In the genomic region with DNA sequence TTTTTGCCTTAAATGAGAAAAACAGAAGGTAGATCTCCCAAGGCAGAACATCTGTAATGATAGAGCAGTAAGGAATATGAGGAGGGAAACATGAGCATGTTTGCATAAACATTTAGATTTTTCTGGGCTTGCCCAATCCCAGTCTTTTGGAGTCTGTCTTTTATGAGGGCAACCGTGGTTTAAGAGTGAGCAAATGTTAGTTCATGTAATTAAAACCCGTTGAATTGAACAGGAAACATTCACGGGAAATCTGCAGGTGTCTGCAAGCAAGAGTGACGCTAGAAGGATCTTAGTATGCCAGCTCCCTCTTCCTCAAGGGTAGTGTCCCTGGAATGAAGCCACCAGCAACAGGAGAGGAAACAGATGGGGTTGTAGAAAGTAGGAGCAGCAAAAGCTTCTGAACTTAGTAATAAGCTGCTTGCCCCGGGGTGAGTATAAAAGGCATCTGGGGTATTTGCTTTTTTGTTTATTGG, we compare ENCODE assay signal across 8 cellular contexts.
DNase-seq lines count a peak whose midpoint lies in the region; ATAC-seq and TF ChIP-seq lines count a peak whose summit lies in the region.

No MANE protein-coding gene starts in this region.

- no peaks in the 10 kb centered on the region for H3K36me3 Mint-ChIP-seq in activated T-cell treated with anti-CD3 and anti-CD28 coated beads, Interleukin-2, amount 50 U/mL, for 24 hours (ENCODE audit: low read depth)
- H3K36me3 Mint-ChIP-seq in naive thymus-derived CD4-positive, alpha-beta T cell = peaks cover 0 to 4% (median 0%) of the 10 kb centered on the region in 5 donors

- peaks cover 43 to 57% of the 10 kb centered on the region in 2 donors for H3K4me1 ChIP-seq in naive thymus-derived CD4-positive, alpha-beta T cell (ENCODE audit: control insufficient read depth in 2 of 2, insufficient read depth in 2 of 2, low read length in 2 of 2)

- H3K27me3 ChIP-seq in naive thymus-derived CD4-positive, alpha-beta T cell (ENCODE audit: control insufficient read depth in 2 of 2, insufficient read depth in 2 of 2, low read length in 2 of 2) = no peaks in the 10 kb centered on the region

- H3K9me3 ChIP-seq in naive thymus-derived CD4-positive, alpha-beta T cell (ENCODE audit: control insufficient read depth in 2 of 3, low read length in 3 of 3) = no peaks in the 10 kb centered on the region

- H3K4me3 ChIP-seq in coronary artery = peak overlapping the region; percentile 40
- peak overlapping the region; percentile 40 for H3K4me3 ChIP-seq in naive thymus-derived CD4-positive, alpha-beta T cell (ENCODE audit: low read length)

- no peak for DNase-seq in activated T-cell treated with anti-CD3 and anti-CD28 coated beads, Interleukin-2, amount 50 U/mL, for 24 hours
- no peak for DNase-seq in activated T-cell treated with anti-CD3 and anti-CD28 coated beads for 4 hours
- DNase-seq in NCI-H748 (lab: John Stamatoyannopoulos, UW; ENCODE audit: unreplicated experiment) = peak; percentile 81
- DNase-seq in coronary artery (ENCODE audit: low spot score) = no peak
- DNase-seq in naive thymus-derived CD4-positive, alpha-beta T cell = peak in 4 of 9 donors; percentile 16 to 30 (median 18)
- DNase-seq in 8988T = no peak
- DNase-seq in HEK293T (ENCODE audit: extremely low spot score) = no peak

- POLR2A ChIA-PET in naive thymus-derived CD4-positive, alpha-beta T cell (lab: Charles Lee) = interaction anchor here (0.7 to 11.1 kb wide), 33 partner anchors 8 to 144 kb away, joined by 3 to 214 read pairs (median 9); a partner anchor contains a TSS
- POLR2A ChIA-PET in HEK293T (lab: Yijun Ruan, JAX) = interaction anchor here (0.6 to 2.9 kb wide), 7 partner anchors 10 to 249 kb away, joined by 3 to 14 read pairs (median 5); a partner anchor contains a TSS

- H3K4me3 Mint-ChIP-seq in activated T-cell treated with anti-CD3 and anti-CD28 coated beads, Interleukin-2, amount 50 U/mL, for 24 hours = peak overlapping the region; percentile 69
- peak overlapping the region; percentile 75 to 96 (median 86) for H3K4me3 Mint-ChIP-seq in naive thymus-derived CD4-positive, alpha-beta T cell

- peak overlapping the region; percentile 25 to 81 for H3K27ac ChIP-seq in coronary artery
- peak overlapping the region; percentile 74 for H3K27ac ChIP-seq in naive thymus-derived CD4-positive, alpha-beta T cell (ENCODE audit: low read depth, low read length)

- intact Hi-C loops in naive thymus-derived CD4-positive, alpha-beta T cell (cut with micrococcal nuclease) = loop anchor here (2.0 to 10.0 kb wide), 4 partner anchors 259 to 1890 kb away; a partner anchor contains a TSS

- no peaks in the 10 kb centered on the region for H3K9me3 Mint-ChIP-seq in activated T-cell treated with anti-CD3 and anti-CD28 coated beads, Interleukin-2, amount 50 U/mL, for 24 hours
- H3K9me3 Mint-ChIP-seq in naive thymus-derived CD4-positive, alpha-beta T cell = peaks cover 0 to 4% (median 0%) of the 10 kb centered on the region in 11 donors

- CTCF ChIA-PET in naive thymus-derived CD4-positive, alpha-beta T cell (lab: Charles Lee) = interaction anchor here (0.8 to 4.0 kb wide), 11 partner anchors 10 to 110 kb away, joined by 3 to 39 read pairs (median 6); a partner anchor contains a TSS
- CTCF ChIA-PET in HEK293T (lab: Yijun Ruan, JAX) = interaction anchor here (0.6 to 1.3 kb wide), 3 partner anchors 92 to 1117 kb away, joined by 3 to 4 read pairs (median 4); no protein-coding TSS in a partner anchor

- H3K4me1 Mint-ChIP-seq in activated T-cell treated with anti-CD3 and anti-CD28 coated beads, Interleukin-2, amount 50 U/mL, for 24 hours (ENCODE audit: low read depth) = peaks cover 76% of the 10 kb centered on the region
- peaks cover 37 to 92% (median 69%) of the 10 kb centered on the region in 7 donors for H3K4me1 Mint-ChIP-seq in naive thymus-derived CD4-positive, alpha-beta T cell

- no peaks in the 10 kb centered on the region for H3K36me3 ChIP-seq in naive thymus-derived CD4-positive, alpha-beta T cell (ENCODE audit: control insufficient read depth in 2 of 3, insufficient read depth in 3 of 3, low read length in 3 of 3)

- peak overlapping the region; percentile 96 for H3K27ac Mint-ChIP-seq in activated T-cell treated with anti-CD3 and anti-CD28 coated beads, Interleukin-2, amount 50 U/mL, for 24 hours
- H3K27ac Mint-ChIP-seq in naive thymus-derived CD4-positive, alpha-beta T cell = peak overlapping the region; percentile 96 to 99 (median 99)

- no peak for ATAC-seq in naive thymus-derived CD4-positive, alpha-beta T cell
- no peak for ATAC-seq in GM21619 (IDR thresholded peaks at IDR 0.05; ENCODE audit: unreplicated experiment)

- no peaks in the 10 kb centered on the region for H3K27me3 Mint-ChIP-seq in activated T-cell treated with anti-CD3 and anti-CD28 coated beads, Interleukin-2, amount 50 U/mL, for 24 hours
- H3K27me3 Mint-ChIP-seq in naive thymus-derived CD4-positive, alpha-beta T cell = no peaks in the 10 kb centered on the region

- TF ChIP-seq CTCF in coronary artery (IDR thresholded peaks at IDR 0.05) = no peak

TF ChIP-seq in HEK293T, 16 proteins besides CTCF, POLR2A, EP300 and RAD21:
- no peak for TF ChIP-seq CTBP1 (IDR thresholded peaks at IDR 0.05; ENCODE audit: borderline replicate concordance)
- no peak for TF ChIP-seq LEF1 (IDR thresholded peaks at IDR 0.05; ENCODE audit: borderline replicate concordance)
- no peak for TF ChIP-seq HDGF (IDR thresholded peaks at IDR 0.05; ENCODE audit: borderline replicate concordance)
- no peak for TF ChIP-seq BHLHE40 (IDR thresholded peaks at IDR 0.05; ENCODE audit: borderline replicate concordance)
- no peak for TF ChIP-seq ARNT (IDR thresholded peaks at IDR 0.05)
